8 cellular contexts compared by ENCODE assay signal in the genomic region with DNA sequence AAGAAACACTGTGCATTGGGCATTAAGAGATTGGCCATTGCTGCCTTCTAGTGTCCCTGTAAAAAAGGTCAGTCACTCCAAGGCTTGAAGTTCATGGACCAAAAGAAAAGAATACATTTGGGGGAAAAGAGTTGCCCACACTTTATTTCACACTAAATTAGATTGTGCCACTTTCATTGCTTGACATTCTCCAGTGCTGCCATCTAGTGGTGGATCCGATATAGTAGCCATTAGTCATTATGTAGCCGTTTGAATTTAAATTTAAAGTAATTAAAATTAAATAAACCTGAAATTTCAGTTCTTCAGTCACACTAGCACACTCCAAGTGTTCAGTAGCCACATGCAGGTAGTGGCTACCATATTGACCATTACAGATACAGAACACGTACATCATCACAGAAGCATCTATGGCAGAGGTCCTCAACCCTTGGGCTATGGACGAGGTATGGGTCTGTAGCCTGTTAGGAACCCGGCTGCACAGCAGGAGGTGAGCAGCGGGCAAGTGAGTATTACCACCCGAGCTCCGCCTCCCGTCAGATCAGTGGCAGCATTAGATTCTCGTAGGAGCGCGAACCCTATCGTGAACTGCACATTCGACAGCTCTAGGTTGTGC. TPM values are rescaled to one million over a fixed set of nuclear protein-coding genes. Genes with fewer than 3 reads are reported as not detected.
DNase-seq lines count a peak whose midpoint lies in the region; ATAC-seq and TF ChIP-seq lines count a peak whose summit lies in the region.
"Had no signal": no experiment of that assay in that cellular context is flagged by ENCODE, and none has a peak within 500 bp of the region (broad histone marks: within the 10 kb centered on the region; RNA-seq: fewer than 3 reads in every experiment).

No MANE protein-coding gene starts in this region.

- no peak overlapping the region for H3K4me3 ChIP-seq in osteoblast (ENCODE audit: insufficient read depth, low read length)

- H3K27ac ChIP-seq in osteoblast (ENCODE audit: low read depth, low read length) = no peak overlapping the region

- no peak for ATAC-seq in HG03045 (IDR thresholded peaks at IDR 0.05; ENCODE audit: unreplicated experiment)
- ATAC-seq: T-cell had no signal

- no peaks in the 10 kb centered on the region for H4K20me1 ChIP-seq in osteoblast (ENCODE audit: insufficient read depth, low read length)

- H3K79me2 ChIP-seq in osteoblast (ENCODE audit: insufficient read depth, low read length) = no peaks in the 10 kb centered on the region

- H3K27me3 ChIP-seq in osteoblast (ENCODE audit: insufficient read depth, low read length) = peaks cover 21% of the 10 kb centered on the region

- in situ Hi-C loops in SK-MEL-5 (cut with HindIII; ENCODE audit: low pct_unique_long_range_greater_than_20kb, low sequenced_read_pairs) = no loop called here

- peak; percentile 27 for TF ChIP-seq CTCF in GM20000 (IDR thresholded peaks at IDR 0.05; ENCODE audit: extremely low read depth, missing control alignments)
- peak; percentile 86 for TF ChIP-seq CTCF in osteoblast (IDR thresholded peaks at IDR 0.05; ENCODE audit: extremely low read depth, low read depth, low read length)

- DNase-seq in COLO668 (lab: John Stamatoyannopoulos, UW; ENCODE audit: unreplicated experiment) (peak; percentile 57), GM20000 (ENCODE audit: low spot score) (peak; percentile 45), SK-MEL-5 (ENCODE audit: low read depth, low spot score) (peak; percentile 45), epidermal melanocyte (ENCODE audit: insufficient read length, low spot score) (peak; percentile 58), osteoblast (ENCODE audit: insufficient read length, low spot score, missing footprints) (no peak), NCI-H2081 treated with DMSO at 0.1 percent for 48 hours (lab: John Stamatoyannopoulos, UW) (no peak)

- H3K36me3 ChIP-seq in osteoblast (ENCODE audit: insufficient read depth, low read length) = no peaks in the 10 kb centered on the region

- no peaks in the 10 kb centered on the region for H3K4me1 ChIP-seq in osteoblast (ENCODE audit: insufficient read depth, low read length)

- H2AFZ ChIP-seq in osteoblast (ENCODE audit: low read length) = no peak overlapping the region

- H3K9me3 ChIP-seq in osteoblast (ENCODE audit: low read depth, low read length) = no peaks in the 10 kb centered on the region

- no peak overlapping the region for H3K4me2 ChIP-seq in osteoblast (ENCODE audit: insufficient read depth, low read length)

RNA-seq across cellular contexts. Expression of gene CDH5, which starts 21.9 kb away (rescaled TPM):
- not detected in 2 replicates for total RNA-seq in SK-MEL-5 (2014; rRNA removed; shearing (Covaris generic))
- polyA plus RNA-seq in SK-MEL-5 (2015; cell fraction: cytosol; rRNA removed) = not detected in 2 replicates
- polyA plus RNA-seq in SK-MEL-5 (2015; cell fraction: nucleus; rRNA removed) = not detected in 2 replicates
- 0.72 and 1.8 TPM in 2 replicates for total RNA-seq in osteoblast

Comparison
In these comparisons a context has a peak if more than half of its experiments do, and no peak if none do; other contexts are left out.
1. DNase-seq: peak in COLO668 (single experiment), GM20000 (single experiment), SK-MEL-5 (single experiment) and epidermal melanocyte (single experiment); none in osteoblast (single experiment) and NCI-H2081 treated with DMSO at 0.1 percent for 48 hours (single experiment).